In the genomic region with DNA sequence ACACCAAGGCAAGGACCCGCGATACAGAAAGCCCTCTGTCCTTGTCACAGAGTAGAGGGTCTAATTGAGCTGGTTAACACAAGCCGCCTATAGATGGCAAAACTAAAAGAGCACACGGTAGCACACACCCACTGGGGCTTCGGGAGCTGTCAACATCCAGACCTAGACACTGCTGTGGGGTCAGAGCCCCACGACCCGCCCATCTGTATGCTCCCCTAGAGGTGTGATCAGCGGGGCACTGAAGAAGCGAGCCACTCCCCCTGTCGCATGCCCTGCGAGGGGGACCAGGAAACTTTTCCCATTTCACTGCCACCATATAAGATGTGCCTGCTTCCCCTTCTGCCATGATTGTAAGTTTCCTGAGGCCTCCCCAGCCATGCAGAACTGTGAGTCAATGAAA, we compare ENCODE assay signal across 3 cellular contexts.
"Had no signal": no experiment of that assay in that cellular context is flagged by ENCODE, and none has a peak within 500 bp of the region (broad histone marks: within the 10 kb centered on the region; RNA-seq: fewer than 3 reads in every experiment).

No MANE protein-coding gene starts in this region.

- ATAC-seq: GM12878 had no signal

- H3K4me3 ChIP-seq: GM12878 had no signal

- DNase-seq: GDM1, GF-D8 had no signal
